In the genomic region with DNA sequence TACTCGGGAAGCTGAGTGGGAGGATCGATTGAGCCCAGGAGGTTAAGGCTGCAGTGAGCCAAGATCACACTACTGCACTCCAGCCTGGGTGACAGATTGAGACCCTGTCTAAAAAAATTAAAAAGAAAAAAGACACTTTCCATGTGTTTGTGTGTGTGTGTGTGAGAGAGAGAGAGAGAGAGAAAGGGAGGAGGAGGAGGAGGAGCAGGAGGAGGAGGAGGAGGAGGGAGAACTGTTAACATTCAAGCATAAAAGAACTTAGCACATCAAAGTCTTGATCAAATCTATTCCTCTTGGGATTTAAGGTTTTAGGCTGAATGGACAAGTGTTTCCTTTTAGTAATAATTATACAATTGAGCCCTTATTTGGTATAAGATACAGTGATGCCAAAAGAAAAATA, we compare ENCODE assay signal across 26 cellular contexts.
DNase-seq lines count a peak whose midpoint lies in the region; ATAC-seq, FAIRE-seq and TF ChIP-seq lines count a peak whose summit lies in the region.
"Had no signal": no experiment of that assay in that cellular context is flagged by ENCODE, and none has a peak within 500 bp of the region (broad histone marks: within the 10 kb centered on the region; RNA-seq: fewer than 3 reads in every experiment).

No MANE protein-coding gene starts in this region.

- no peak overlapping the region for H2AK5ac ChIP-seq in mesendoderm (ENCODE audit: low read length)

- H3K4me1 Mint-ChIP-seq in GM23338 = peaks cover 4% of the 10 kb centered on the region; the same call in 2 of the 3 replicates
- no peaks in the 10 kb centered on the region for H3K4me1 Mint-ChIP-seq in memory B cell
- H3K4me1 Mint-ChIP-seq in stimulated activated naive B cell treated with anti-CD40 and anti-IgM and Interleukin-4, amounts not matched to agents 10 μg/mL and 1 μg/mL and 100 μg/mL, for 72 hours = peaks cover 7 to 15% of the 10 kb centered on the region in 2 donors
- H3K4me1 Mint-ChIP-seq: CD14-positive monocyte; CD4-positive, alpha-beta memory T cell; CD8-positive, alpha-beta memory T cell had no signal

- no TSS peak for BruUV-seq in K562 (replicated peaks; lab: Mats Ljungman, UMichigan)

- 71% methylated on average over 2 of the region's 2 CpGs for WGBS in K562 (ENCODE audit: insufficient coverage, low coverage, missing lambda C conversion rate)
- WGBS in mesendoderm (ENCODE audit: extremely low coverage, insufficient coverage, low lambda C conversion rate) = no CpG with 5 or more reads among the region's 2 CpGs

- TF ChIP-seq RAD21 in K562 (CRISPR knock-in tag; conservative IDR thresholded peaks at IDR 0.05 in 1 of 2, IDR thresholded peaks at IDR 0.05 in 1 of 2) = no peak

- H3K4me3 Mint-ChIP-seq in GM23338 (no peak overlapping the region), memory B cell (no peak overlapping the region)
- H3K4me3 Mint-ChIP-seq in stimulated activated naive B cell treated with anti-CD40 and anti-IgM and Interleukin-4, amounts not matched to agents 10 μg/mL and 1 μg/mL and 100 μg/mL, for 72 hours = no peak overlapping the region
- H3K4me3 Mint-ChIP-seq: CD14-positive monocyte; CD4-positive, alpha-beta memory T cell; CD4-positive, CD25-positive, alpha-beta regulatory T cell; CD8-positive, alpha-beta memory T cell had no signal

- intact Hi-C loops in K562 (cut with micrococcal nuclease) = no loop called here

- no peak overlapping the region for H2BK120ac ChIP-seq in mesendoderm (ENCODE audit: low read depth, low read length)

- no peak overlapping the region for H2BK5ac ChIP-seq in mesendoderm (ENCODE audit: low read length)

- H3K27ac ChIP-seq in GM23338 (ENCODE audit: low read depth) = no peak overlapping the region
- no peak overlapping the region for H3K27ac ChIP-seq in K562 (ENCODE audit: extremely low read depth, low read depth, low read length)
- H3K27ac ChIP-seq in mesendoderm (ENCODE audit: low read depth, low read length) = no peak overlapping the region
- H3K27ac ChIP-seq: BLaER1 had no signal

- H3K4me3 ChIP-seq in GM23338 (no peak overlapping the region), K562 (no peak overlapping the region), mesendoderm (ENCODE audit: low read length) (no peak overlapping the region)
- H3K4me3 ChIP-seq: BLaER1 had no signal

- no peak for DNase-seq in GM23338 (ENCODE audit: low spot score)
- DNase-seq in K562 (ENCODE audit: extremely low read depth in 1 of 4, low spot score in 3 of 4) = no peak
- DNase-seq in memory B cell (ENCODE audit: low spot score in 2 of 2) = no peak
- DNase-seq in stimulated activated naive B cell treated with anti-CD40 and anti-IgM and Interleukin-4, amounts not matched to agents 10 μg/mL and 1 μg/mL and 100 μg/mL, for 72 hours = no peak
- DNase-seq in urothelium cell line (ENCODE audit: low spot score) = no peak
- no peak for DNase-seq in NCI-H2196 treated with DMSO at 0.1 percent for 48 hours (lab: John Stamatoyannopoulos, UW; ENCODE audit: unreplicated experiment)
- DNase-seq in mesendoderm = no peak
- DNase-seq in GM20000 (ENCODE audit: low spot score) = no peak
- DNase-seq: 8988T; ACHN; BE2C; C1 segment of cervical spinal cord; CD4-positive, alpha-beta memory T cell; CD4-positive, CD25-positive, alpha-beta regulatory T cell; CD8-positive, alpha-beta memory T cell; DMS 273 treated with DMSO at 0.1 percent for 48 hours; DMS153; DMS53; DMS79; DND-41; EL; GDM1 had no signal

- H3K27ac Mint-ChIP-seq in GM23338 (0 out of 2 replicates have a peak overlapping the region, but pooled peaks have one; percentile 30), memory B cell (peak overlapping the region; percentile 38)
- H3K27ac Mint-ChIP-seq in stimulated activated naive B cell treated with anti-CD40 and anti-IgM and Interleukin-4, amounts not matched to agents 10 μg/mL and 1 μg/mL and 100 μg/mL, for 72 hours = peak overlapping the region; percentile 80
- H3K27ac Mint-ChIP-seq: CD4-positive, CD25-positive, alpha-beta regulatory T cell; CD8-positive, alpha-beta memory T cell had no signal

- no peaks in the 10 kb centered on the region for H3K9me2 ChIP-seq in GM23338 (ENCODE audit: insufficient read depth)

- H3K23ac ChIP-seq in mesendoderm (ENCODE audit: low read length) = no peak overlapping the region

- TF ChIP-seq POLR2A in K562 (conservative IDR thresholded peaks at IDR 0.05) = no peak

- CTCF ChIA-PET in K562 (lab: Yijun Ruan, JAX; ENCODE audit: low intra/inter-chr PET ratio) = no interaction called here

- no peak overlapping the region for H3K18ac ChIP-seq in mesendoderm (ENCODE audit: low read length)

- peaks cover 5% of the 10 kb centered on the region for H3K27me3 Mint-ChIP-seq in GM23338 (ENCODE audit: insufficient read depth, low read depth, poor library complexity)
- no peaks in the 10 kb centered on the region for H3K27me3 Mint-ChIP-seq in memory B cell
- H3K27me3 Mint-ChIP-seq in stimulated activated naive B cell treated with anti-CD40 and anti-IgM and Interleukin-4, amounts not matched to agents 10 μg/mL and 1 μg/mL and 100 μg/mL, for 72 hours = no peaks in the 10 kb centered on the region
- H3K27me3 Mint-ChIP-seq: CD4-positive, alpha-beta memory T cell; CD4-positive, CD25-positive, alpha-beta regulatory T cell; CD8-positive, alpha-beta memory T cell had no signal

- no peak for ATAC-seq in GM23338
- ATAC-seq in K562 = no peak
- no peak for ATAC-seq in memory B cell (ENCODE audit: low read depth)
- ATAC-seq in stimulated activated naive B cell treated with anti-CD40 and anti-IgM and Interleukin-4, amounts not matched to agents 10 μg/mL and 1 μg/mL and 100 μg/mL, for 72 hours (replicated peaks) = no peak

- H3K9me3 ChIP-seq in K562 (replicated peaks; ENCODE audit: control insufficient read depth, insufficient read depth, low read depth, low read length) = no peaks in the 10 kb centered on the region
- H3K9me3 ChIP-seq: BE2C, BLaER1 had no signal

- H4K20me1 ChIP-seq in GM23338 (replicated peaks; ENCODE audit: insufficient read depth) (0 out of 2 replicates have a peak, but pooled peaks cover 3% of the 10 kb centered on the region), K562 (replicated peaks; ENCODE audit: control insufficient read depth, insufficient read depth, low read length) (no peaks in the 10 kb centered on the region)
- H4K20me1 ChIP-seq: BLaER1 had no signal

- no peak overlapping the region for H3K56ac ChIP-seq in mesendoderm (ENCODE audit: low read length)

- H3K36me3 ChIP-seq in GM23338 (ENCODE audit: insufficient read depth) (0 out of 2 replicates have a peak, but pooled peaks cover 3% of the 10 kb centered on the region), K562 (ENCODE audit: control insufficient read depth, insufficient read depth, low read length) (no peaks in the 10 kb centered on the region), mesendoderm (ENCODE audit: control insufficient read depth, insufficient read depth, low read length) (no peaks in the 10 kb centered on the region)
- H3K36me3 ChIP-seq: BE2C had no signal

- H3K4me2 ChIP-seq in GM23338 = no peak overlapping the region
- no peak overlapping the region for H3K4me2 ChIP-seq in K562 (ENCODE audit: insufficient read depth, low read length)
- no peak overlapping the region for H3K4me2 ChIP-seq in mesendoderm (ENCODE audit: low read length)
- H3K4me2 ChIP-seq: BLaER1 had no signal

- FAIRE-seq in K562 (lab: Jason Lieb, UNC) (no peak), urothelium cell line (lab: Jason Lieb, UNC) (no peak)
- FAIRE-seq: A204.1, GM12891 had no signal

- H3K9me1 ChIP-seq in K562 (ENCODE audit: control insufficient read depth, insufficient read depth, low read length) = no peaks in the 10 kb centered on the region

- H3K27me3 ChIP-seq in GM23338 (ENCODE audit: insufficient read depth) (no peaks in the 10 kb centered on the region), K562 (ENCODE audit: control insufficient read depth in 2 of 2, insufficient read depth in 2 of 2, low read length in 2 of 2) (no peaks in the 10 kb centered on the region), mesendoderm (ENCODE audit: insufficient read depth, low read length, poor library complexity) (no peaks in the 10 kb centered on the region)
- H3K27me3 ChIP-seq: BE2C, BLaER1 had no signal

- H2AFZ ChIP-seq in GM23338 (no peak overlapping the region), K562 (ENCODE audit: low read depth, low read length) (no peak overlapping the region)

- TF ChIP-seq EP300 in K562 (IDR thresholded peaks at IDR 0.05; ENCODE audit: low read length) = no peak

- no peak overlapping the region for H2BK15ac ChIP-seq in mesendoderm (replicated peaks; ENCODE audit: low read depth)

- H3K36me3 Mint-ChIP-seq in GM23338 (ENCODE audit: low read depth) (peaks cover 23% of the 10 kb centered on the region), memory B cell (peaks cover 49% of the 10 kb centered on the region)
- peaks cover 45 to 70% of the 10 kb centered on the region in 2 donors for H3K36me3 Mint-ChIP-seq in stimulated activated naive B cell treated with anti-CD40 and anti-IgM and Interleukin-4, amounts not matched to agents 10 μg/mL and 1 μg/mL and 100 μg/mL, for 72 hours

- no peak overlapping the region for H4K5ac ChIP-seq in mesendoderm (ENCODE audit: low read length)

- TF ChIP-seq CTCF in GM23338 (conservative IDR thresholded peaks at IDR 0.05; ENCODE audit: low read depth in 2 of 2) (no peak), K562 (IDR thresholded peaks at IDR 0.05 in 2 of 3, conservative IDR thresholded peaks at IDR 0.05 in 1 of 3; ENCODE audit: insufficient read depth in 2 of 3, low read depth in 1 of 3, low read length in 3 of 3) (no peak), GM20000 (IDR thresholded peaks at IDR 0.05; ENCODE audit: extremely low read depth, missing control alignments) (no peak)

- H3K79me2 ChIP-seq in GM23338 (replicated peaks; ENCODE audit: insufficient read depth) (no peaks in the 10 kb centered on the region), K562 (ENCODE audit: control insufficient read depth, insufficient read depth, low read length) (no peaks in the 10 kb centered on the region), mesendoderm (ENCODE audit: control insufficient read depth, insufficient read depth, low read length) (no peaks in the 10 kb centered on the region)

- POLR2A ChIA-PET in K562 (lab: Yijun Ruan, JAX) = no interaction called here

- no peaks in the 10 kb centered on the region for H3F3A ChIP-seq in GM23338 (replicated peaks; ENCODE audit: low read depth)

- H3K9ac ChIP-seq in K562 (ENCODE audit: insufficient read depth in 1 of 2, low read depth in 2 of 2, low read length in 2 of 2) = no peak overlapping the region
- no peak overlapping the region for H3K9ac ChIP-seq in mesendoderm (ENCODE audit: low read length)
- H3K9ac ChIP-seq: BLaER1 had no signal

- H3K4me1 ChIP-seq in GM23338 (ENCODE audit: insufficient read depth) (no peaks in the 10 kb centered on the region), K562 (replicated peaks in 1 of 2; ENCODE audit: control insufficient read depth in 2 of 2, insufficient read depth in 2 of 2, low read length in 2 of 2) (no peaks in the 10 kb centered on the region), mesendoderm (ENCODE audit: control insufficient read depth, low read depth, low read length) (no peaks in the 10 kb centered on the region)
- H3K4me1 ChIP-seq: BE2C, BLaER1 had no signal

- in situ Hi-C loops in K562 (cut with MboI) = no loop called here

- H3K9me3 Mint-ChIP-seq in GM23338 (no peaks in the 10 kb centered on the region), memory B cell (peaks cover 7% of the 10 kb centered on the region)
- H3K9me3 Mint-ChIP-seq in stimulated activated naive B cell treated with anti-CD40 and anti-IgM and Interleukin-4, amounts not matched to agents 10 μg/mL and 1 μg/mL and 100 μg/mL, for 72 hours = peaks cover 7 to 19% of the 10 kb centered on the region in 2 donors

- no peak overlapping the region for H3K4ac ChIP-seq in mesendoderm (ENCODE audit: low read depth, low read length)

- no peak overlapping the region for H4K8ac ChIP-seq in mesendoderm (ENCODE audit: low read depth, low read length)

- no peaks in the 10 kb centered on the region for H3K79me1 ChIP-seq in mesendoderm (ENCODE audit: low read length)

Comparison
In these comparisons a context has a peak if more than half of its experiments do, and no peak if none do; other contexts are left out.
1. H3K27ac Mint-ChIP-seq: peak in every context shown above with its lines; median percentile 80 in stimulated activated naive B cell treated with anti-CD40 and anti-IgM and Interleukin-4, amounts not matched to agents 10 μg/mL and 1 μg/mL and 100 μg/mL, for 72 hours; 38 in memory B cell; 30 in GM23338.